2 cellular contexts compared by ENCODE assay signal in genomic region chr4:139246166-139246565, GRCh38.
TF ChIP-seq lines count a peak whose summit lies in the region.

No MANE protein-coding gene starts in this region.

TF ChIP-seq in A549, 52 proteins besides CTCF, POLR2A, EP300 and RAD21:
- TF ChIP-seq HES2 (IDR thresholded peaks at IDR 0.05) (no peak), BCL3 (IDR thresholded peaks at IDR 0.05) (no peak), MAX (IDR thresholded peaks at IDR 0.05) (no peak), HMGXB4 (CRISPR knock-in tag; IDR thresholded peaks at IDR 0.05; ENCODE audit: borderline replicate concordance) (no peak), JUNB (IDR thresholded peaks at IDR 0.05) (no peak), GATA3 (IDR thresholded peaks at IDR 0.05; ENCODE audit: borderline replicate concordance) (no peak), ESRRA (IDR thresholded peaks at IDR 0.05; ENCODE audit: borderline replicate concordance, low read length) (no peak), NFE2L2 (conservative IDR thresholded peaks at IDR 0.05; ENCODE audit: low read length) (no peak)
TF ChIP-seq in A549: peak in this region for 0.

TF ChIP-seq in HCT116, 20 proteins besides CTCF, POLR2A, EP300 and RAD21 (continued from another document):
- TF ChIP-seq JUND (IDR thresholded peaks at IDR 0.05), result no peak
- TF ChIP-seq YY1 (IDR thresholded peaks at IDR 0.05; ENCODE audit: extremely low read depth, insufficient replicate concordance, low read depth, low read length), result no peak
- TF ChIP-seq ZNF274 (IDR thresholded peaks at IDR 0.05; ENCODE audit: low read depth, low read length), result no peak
- no peak for TF ChIP-seq CEBPB (IDR thresholded peaks at IDR 0.05; ENCODE audit: low read depth)
- TF ChIP-seq CBX3 (IDR thresholded peaks at IDR 0.05; ENCODE audit: low read depth), result no peak
- TF ChIP-seq SIN3A (IDR thresholded peaks at IDR 0.05; ENCODE audit: low read depth), result no peak
- TF ChIP-seq SP1 (IDR thresholded peaks at IDR 0.05; ENCODE audit: low read depth), result no peak
- TF ChIP-seq EGR1 (IDR thresholded peaks at IDR 0.05; ENCODE audit: low read depth), result no peak
- no peak for TF ChIP-seq FOSL1 (IDR thresholded peaks at IDR 0.05; ENCODE audit: low read depth)
- TF ChIP-seq EZH2phosphoT487 (IDR thresholded peaks at IDR 0.05; ENCODE audit: borderline replicate concordance), result no peak
- TF ChIP-seq ATF3 (IDR thresholded peaks at IDR 0.05), result no peak
- TF ChIP-seq POLR2AphosphoS5 (IDR thresholded peaks at IDR 0.05; ENCODE audit: low read depth, low read length), result no peak
- no peak for TF ChIP-seq ZFX (IDR thresholded peaks at IDR 0.05)
- no peak for TF ChIP-seq MAX (IDR thresholded peaks at IDR 0.05)
TF ChIP-seq in HCT116: peak in this region for 0.
